Comparison of ENCODE assay signal across 14 cellular contexts in genomic region chr12:6234214-6234613, GRCh38. TPM values are rescaled to one million over a fixed set of nuclear protein-coding genes. Genes with fewer than 3 reads are reported as not detected.
DNase-seq lines count a peak whose midpoint lies in the region; ATAC-seq, FAIRE-seq and TF ChIP-seq lines count a peak whose summit lies in the region.
"Had no signal": no experiment of that assay in that cellular context is flagged by ENCODE, and none has a peak within 500 bp of the region (broad histone marks: within the 10 kb centered on the region; RNA-seq: fewer than 3 reads in every experiment).

No MANE protein-coding gene starts in this region.

- intact Hi-C loops in OCI-LY7 (cut with micrococcal nuclease; ENCODE audit: unreplicated experiment) = no loop called here
- intact Hi-C loops in kidney (cut with DNase I) = no loop called here

- peaks cover 93% of the 10 kb centered on the region for H3K4me1 ChIP-seq in parathyroid adenoma
- peaks cover 16% of the 10 kb centered on the region for H3K4me1 ChIP-seq in OCI-LY7 (ENCODE audit: insufficient read depth, low read length, poor library complexity, severe bottlenecking)
- peaks cover 28 to 32% of the 10 kb centered on the region in 2 donors for H3K4me1 ChIP-seq in kidney (ENCODE audit: control insufficient read depth in 1 of 2, insufficient read depth in 1 of 2, low read depth in 1 of 2, low read length in 2 of 2)

- H3K4me3 ChIP-seq in parathyroid adenoma (ENCODE audit: low read depth, low read length) (peak overlapping the region; percentile 27), OCI-LY7 (ENCODE audit: low read depth, low read length, poor library complexity, severe bottlenecking) (no peak overlapping the region), kidney (ENCODE audit: low read length in 2 of 2) (no peak overlapping the region)

- H3K27me3 ChIP-seq in parathyroid adenoma (ENCODE audit: control insufficient read depth, insufficient read depth, low read length) = no peaks in the 10 kb centered on the region

- CTCF ChIA-PET in OCI-LY7 (lab: Charles Lee; ENCODE audit: unreplicated experiment) = no interaction called here

- H3K4me2 ChIP-seq in parathyroid adenoma (ENCODE audit: low read length) (peak overlapping the region; percentile 59), OCI-LY7 (ENCODE audit: low read length) (no peak overlapping the region)

- H4K20me1 ChIP-seq in OCI-LY7 (ENCODE audit: insufficient read depth, low read length) = no peaks in the 10 kb centered on the region

- no peak overlapping the region for H3K4me3 Mint-ChIP-seq in T-helper 17 cell
- H3K4me3 Mint-ChIP-seq: activated CD4-positive, alpha-beta T cell treated with anti-CD3 and anti-CD28 coated beads, Interleukin-2, amount 10 ng/mL, durations not matched to agents 24 days and 14 days; activated T-helper 1 cell treated with anti-CD3 and anti-CD28 coated beads, Interleukin-12 subunit alpha, Interleukin-12 subunit beta, Interleukin-2, Interleukin-4 antibody, amounts not matched to agents 30 ng/mL and 10 ng/mL and 1 ng/mL, durations not matched to agents 14 hours and 24 hours and 36 hours; T-cell had no signal

- H3K27me3 Mint-ChIP-seq in T-helper 17 cell = peaks cover 23% of the 10 kb centered on the region

- H3K27ac ChIP-seq in 22Rv1 (peak overlapping the region; percentile 99), parathyroid adenoma (peak overlapping the region; percentile 99), OCI-LY7 (ENCODE audit: low read depth, low read length, poor library complexity, severe bottlenecking) (no peak overlapping the region), kidney (ENCODE audit: low read depth in 2 of 2, low read length in 2 of 2) (no peak overlapping the region)

- ATAC-seq in T-helper 17 cell = no peak
- ATAC-seq: T-cell had no signal

- H3K9me3 ChIP-seq in T-helper 17 cell (ENCODE audit: control insufficient read depth, low read length, poor library complexity, severe bottlenecking) = no peaks in the 10 kb centered on the region
- no peaks in the 10 kb centered on the region for H3K9me3 ChIP-seq in parathyroid adenoma (ENCODE audit: control insufficient read depth, low read length)
- no peaks in the 10 kb centered on the region for H3K9me3 ChIP-seq in OCI-LY7 (ENCODE audit: low read length)
- H3K9me3 ChIP-seq in kidney (ENCODE audit: control insufficient read depth in 1 of 2, low read length in 2 of 2) = no peaks in the 10 kb centered on the region

- peaks cover 11% of the 10 kb centered on the region for H3K36me3 Mint-ChIP-seq in T-helper 17 cell (ENCODE audit: low read depth)
- H3K36me3 Mint-ChIP-seq: T-cell had no signal

- TF ChIP-seq CTCF in 22Rv1 (IDR thresholded peaks at IDR 0.05) (no peak), parathyroid adenoma (IDR thresholded peaks at IDR 0.05) (no peak), OCI-LY7 (conservative IDR thresholded peaks at IDR 0.05; ENCODE audit: low read length) (no peak), kidney (IDR thresholded peaks at IDR 0.05; ENCODE audit: borderline replicate concordance, extremely low read depth, insufficient read depth) (no peak)

- H3K79me2 ChIP-seq in parathyroid adenoma (peaks cover 11% of the 10 kb centered on the region), OCI-LY7 (ENCODE audit: insufficient read depth, low read depth, low read length) (no peaks in the 10 kb centered on the region)

- H3K9ac ChIP-seq in parathyroid adenoma (peak overlapping the region; percentile 51), kidney (ENCODE audit: low read length in 2 of 2) (no peak overlapping the region)

- POLR2A ChIA-PET in OCI-LY7 (lab: Charles Lee) = no interaction called here

- H2AFZ ChIP-seq in parathyroid adenoma (no peak overlapping the region), OCI-LY7 (ENCODE audit: low read length) (no peak overlapping the region)

- H3K4me1 Mint-ChIP-seq in T-helper 17 cell = peaks cover 22% of the 10 kb centered on the region

- FAIRE-seq in frontal cortex (lab: Jason Lieb, UNC) = no peak
- FAIRE-seq in kidney (lab: Jason Lieb, UNC) = no peak
- FAIRE-seq: GM12892, GM19239 had no signal

- peak overlapping the region; percentile 37 for H3K27ac Mint-ChIP-seq in T-helper 17 cell
- H3K27ac Mint-ChIP-seq: activated CD4-positive, alpha-beta T cell treated with anti-CD3 and anti-CD28 coated beads, Interleukin-2, amount 10 ng/mL, durations not matched to agents 24 days and 14 days; activated T-helper 1 cell treated with anti-CD3 and anti-CD28 coated beads, Interleukin-12 subunit alpha, Interleukin-12 subunit beta, Interleukin-2, Interleukin-4 antibody, amounts not matched to agents 30 ng/mL and 10 ng/mL and 1 ng/mL, durations not matched to agents 14 hours and 24 hours and 36 hours; T-cell had no signal

- DNase-seq in T-helper 17 cell (no peak), fibroblast of peridontal ligament (ENCODE audit: extremely low read depth) (peak; percentile 53), frontal cortex (ENCODE audit: low spot score in 2 of 2) (no peak), OCI-LY7 (ENCODE audit: low spot score) (no peak), kidney (no peak)
- no peak for DNase-seq in activated naive CD4-positive, alpha-beta T cell (lab: John Stamatoyannopoulos, UW)
- DNase-seq: activated CD4-positive, alpha-beta T cell treated with anti-CD3 and anti-CD28 coated beads, Interleukin-2, amount 10 ng/mL, durations not matched to agents 24 days and 14 days; DND-41; T-cell had no signal

- no peaks in the 10 kb centered on the region for H3K9me2 ChIP-seq in OCI-LY7 (ENCODE audit: insufficient read depth, low read length)

- H3K36me3 ChIP-seq in parathyroid adenoma (ENCODE audit: control insufficient read depth, insufficient read depth, low read length) (peaks cover 3% of the 10 kb centered on the region), OCI-LY7 (ENCODE audit: insufficient read depth, low read length) (no peaks in the 10 kb centered on the region), kidney (ENCODE audit: control insufficient read depth in 1 of 2, insufficient read depth in 2 of 2, low read length in 2 of 2) (peaks cover 14 to 27% of the 10 kb centered on the region in 2 donors)

- BruUV-seq in OCI-LY7 (replicated peaks; lab: Mats Ljungman, UMichigan) = no TSS peak

RNA-seq across cellular contexts. Expression of gene CD9, which starts 34.0 kb away (rescaled TPM):
- total RNA-seq in T-helper 17 cell = 10 to 100 TPM in 1 of 2 donors, 1 to 10 TPM in 1; 2.4 to 28.0 TPM
- 26.5 TPM for total RNA-seq in frontal cortex
- total RNA-seq in OCI-LY7 (2014; rRNA removed; shearing (Covaris generic)) = not detected in 2 replicates
- not detected in 2 replicates for total RNA-seq in OCI-LY7 (2022)
- 421 TPM for total RNA-seq in kidney
- 301 TPM for polyA plus RNA-seq in kidney (ENCODE audit: insufficient read depth, low read depth, low replicate concordance)

Comparison
In these comparisons a context has a peak if more than half of its experiments do, and no peak if none do; other contexts are left out.
1. H3K27ac ChIP-seq: peak in 22Rv1 (single experiment) and parathyroid adenoma (single experiment); none in OCI-LY7 (single experiment) and kidney (0 of 2).
2. RNA of gene CD9, which starts 34.0 kb away (total RNA-seq): 421 TPM in kidney (single experiment); 2.4 to 28.0 TPM in T-helper 17 cell, 26.5 TPM in frontal cortex (single experiment) and not detected in OCI-LY7; every median in the first group is over 10 times any median in the second.